8 cellular contexts compared by ENCODE assay signal in the genomic region with DNA sequence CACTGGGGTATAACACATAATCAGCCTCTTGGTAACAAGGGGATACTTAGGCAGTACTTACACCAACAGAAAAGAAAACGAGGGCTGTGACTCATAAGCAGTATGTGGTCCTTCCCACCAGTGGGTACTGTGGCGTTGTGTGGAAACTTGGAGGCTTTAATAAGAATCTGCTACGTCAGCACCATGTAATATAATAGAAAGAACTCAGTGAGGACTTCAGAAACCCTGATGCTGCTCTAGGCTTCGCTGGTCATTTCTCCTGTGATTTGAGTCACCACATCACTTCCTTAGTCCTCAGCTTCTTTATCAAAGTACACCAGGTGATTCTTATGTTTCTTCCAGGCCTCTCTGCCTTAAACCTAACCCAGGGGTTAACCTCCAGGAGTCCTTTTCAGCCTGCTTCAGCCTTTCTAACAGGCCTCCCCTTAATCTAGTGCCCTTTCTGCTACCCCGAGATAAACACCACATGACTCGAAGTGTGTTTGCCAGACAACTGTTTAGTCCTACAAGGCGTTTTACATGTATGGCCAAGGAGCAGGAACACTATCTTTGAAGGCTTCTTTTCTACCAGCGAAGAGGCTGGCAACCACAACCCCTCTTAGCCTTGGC.
DNase-seq lines count a peak whose midpoint lies in the region; ATAC-seq, FAIRE-seq and TF ChIP-seq lines count a peak whose summit lies in the region.

No MANE protein-coding gene starts in this region.

- CTCF ChIA-PET in HepG2 (lab: Yijun Ruan, JAX; ENCODE audit: low intra/inter-chr PET ratio, low total read pairs): no interaction called here

- H3K27me3 ChIP-seq in H9 (ENCODE audit: insufficient read depth, low read length) (no peaks in the 10 kb centered on the region), Peyer's patch (no peaks in the 10 kb centered on the region), HepG2 (ENCODE audit: control insufficient read depth in 1 of 2, insufficient read depth in 2 of 2, low read length in 2 of 2) (no peaks in the 10 kb centered on the region)

- WGBS in H9 (ENCODE audit: extremely low coverage, insufficient read length, low lambda C conversion rate): no CpG with 5 or more reads among the region's 8 CpGs
- WGBS in HepG2 (ENCODE audit: low lambda C conversion rate): 60% methylated on average over 8 of the region's 8 CpGs

- H3K4me1 ChIP-seq in H9 (ENCODE audit: insufficient read depth, low read length) (peaks cover 4% of the 10 kb centered on the region; the same call in 1 of the 2 replicates), Peyer's patch (peaks cover 0 to 19% (median 14%) of the 10 kb centered on the region in 4 donors), HepG2 (ENCODE audit: insufficient read depth, low read length) (no peaks in the 10 kb centered on the region)

- H4K8ac ChIP-seq in H9 (replicated peaks; ENCODE audit: insufficient read length, low read depth, low read length): no peak overlapping the region

- H2AK5ac ChIP-seq in H9 (ENCODE audit: insufficient read length, low read length): no peak overlapping the region

- H2AFZ ChIP-seq in H9 (ENCODE audit: low read length): no peak overlapping the region
- H2AFZ ChIP-seq in HepG2 (ENCODE audit: low read length): no peak overlapping the region

- peaks cover 21 to 25% of the 10 kb centered on the region in 2 experiments for H3K4me1 Mint-ChIP-seq in H9
- peaks cover 86% of the 10 kb centered on the region for H3K4me1 Mint-ChIP-seq in stimulated activated effector memory CD8-positive, alpha-beta T cell treated with anti-CD3 and anti-CD28 coated beads, Interleukin-12 subunit alpha, Interleukin-12 subunit beta, amount 100 ng/mL, for 72 hours
- H3K4me1 Mint-ChIP-seq in progenitor cell of endocrine pancreas (ENCODE audit: low read depth): peaks cover 16% of the 10 kb centered on the region

- no peak overlapping the region for H2BK5ac ChIP-seq in H9 (ENCODE audit: insufficient read length, low read length)

- TF ChIP-seq POLR2A in Peyer's patch (IDR thresholded peaks at IDR 0.05) (no peak), HepG2 (IDR thresholded peaks at IDR 0.05; ENCODE audit: insufficient read depth in 1 of 2, low read depth in 2 of 2, low read length in 2 of 2) (no peak)

- no peak overlapping the region for H3K4me3 ChIP-seq in Peyer's patch
- H3K4me3 ChIP-seq in HepG2 (replicated peaks in 1 of 3; ENCODE audit: insufficient read depth in 1 of 3, low read depth in 2 of 3, low read length in 3 of 3): no peak overlapping the region

- no peak overlapping the region for H3K4ac ChIP-seq in H9 (ENCODE audit: low read depth, low read length)

- no peak overlapping the region for H3T11ph ChIP-seq in H9 (ENCODE audit: low read length)

- TF ChIP-seq CTCF in GM10266 (IDR thresholded peaks at IDR 0.05; ENCODE audit: control insufficient read depth, insufficient read depth, low read depth, missing control alignments): peak; percentile 1
- TF ChIP-seq CTCF in H9 (conservative IDR thresholded peaks at IDR 0.05): no peak
- peak in 1 of 6 experiments; percentile 25 for TF ChIP-seq CTCF in Peyer's patch (IDR thresholded peaks at IDR 0.05)
- TF ChIP-seq CTCF in HepG2 (CRISPR knock-in tag; IDR thresholded peaks at IDR 0.05): no peak
- TF ChIP-seq CTCF in progenitor cell of endocrine pancreas (IDR thresholded peaks at IDR 0.05; ENCODE audit: unreplicated experiment): no peak

- H3K27ac ChIP-seq in H9 (ENCODE audit: insufficient read length, low read depth, low read length) (no peak overlapping the region), Peyer's patch (peak overlapping the region; percentile 55 to 79 (median 70)), HepG2 (ENCODE audit: extremely low read length, insufficient read depth, low read length) (no peak overlapping the region)

- H3K36me3 ChIP-seq in Peyer's patch: no peaks in the 10 kb centered on the region
- H3K36me3 ChIP-seq in HepG2 (replicated peaks in 1 of 2; ENCODE audit: control insufficient read depth in 1 of 2, insufficient read depth in 2 of 2, low read length in 2 of 2): no peaks in the 10 kb centered on the region

- H4K20me1 ChIP-seq in H9 (ENCODE audit: control insufficient read depth, insufficient read depth, insufficient read length) (no peaks in the 10 kb centered on the region), HepG2 (ENCODE audit: insufficient read depth, low read length) (no peaks in the 10 kb centered on the region)

- no peaks in the 10 kb centered on the region for H3K27me3 Mint-ChIP-seq in H9 (ENCODE audit: low read depth)
- H3K27me3 Mint-ChIP-seq in progenitor cell of endocrine pancreas: no peaks in the 10 kb centered on the region

- H2BK15ac ChIP-seq in H9 (ENCODE audit: low read depth, low read length): no peak overlapping the region

- in situ Hi-C loops in HepG2 (cut with HindIII; ENCODE audit: extremely low pct_ligation_motif_present, low pct_unique_long_range_greater_than_20kb): no loop called here

- H2BK120ac ChIP-seq in H9 (ENCODE audit: low read depth, low read length, poor library complexity, severe bottlenecking): no peak overlapping the region

- no peak for TF ChIP-seq EP300 in HepG2 (IDR thresholded peaks at IDR 0.05; ENCODE audit: low read depth in 2 of 2, low read length in 2 of 2)
- TF ChIP-seq EP300 in HepG2 (CRISPR knock-in tag; IDR thresholded peaks at IDR 0.05; ENCODE audit: borderline replicate concordance): no peak

- no peak for FAIRE-seq in HepG2 (lab: Jason Lieb, UNC)

- H3K23me2 ChIP-seq in H9 (ENCODE audit: insufficient read length, low read depth, low read length, poor library complexity, severe bottlenecking): no peaks in the 10 kb centered on the region

- H3K79me2 ChIP-seq in H9 (ENCODE audit: insufficient read depth, low read length): no peaks in the 10 kb centered on the region
- no peaks in the 10 kb centered on the region for H3K79me2 ChIP-seq in HepG2 (ENCODE audit: insufficient read depth, low read length)

- no TSS peak for BruUV-seq in HepG2 (replicated peaks; lab: Mats Ljungman, UMichigan)

- H3K4me2 ChIP-seq in H9 (ENCODE audit: insufficient read depth, insufficient read length, low read length): no peak overlapping the region
- H3K4me2 ChIP-seq in HepG2 (ENCODE audit: low read depth, low read length): no peak overlapping the region

- no peak overlapping the region for H2BK12ac ChIP-seq in H9 (ENCODE audit: insufficient read length, low read depth, low read length)

- H3K9ac ChIP-seq in H9 (ENCODE audit: extremely low read depth, insufficient read length, low read length): no peak overlapping the region
- no peak overlapping the region for H3K9ac ChIP-seq in HepG2 (ENCODE audit: insufficient read depth, low read depth, low read length)

- no peak overlapping the region for H3K14ac ChIP-seq in H9 (ENCODE audit: insufficient read depth, low read length)

- H3K27ac Mint-ChIP-seq in H9 (peak overlapping the region in 2 of 3 experiments; percentile 6 to 17; a peak in 2 of 7 replicates), progenitor cell of endocrine pancreas (no peak overlapping the region)
- H3K27ac Mint-ChIP-seq in stimulated activated effector memory CD8-positive, alpha-beta T cell treated with anti-CD3 and anti-CD28 coated beads, Interleukin-12 subunit alpha, Interleukin-12 subunit beta, amount 100 ng/mL, for 72 hours: peak overlapping the region; percentile 95

- no peak for TF ChIP-seq RAD21 in HepG2 (CRISPR knock-in tag; IDR thresholded peaks at IDR 0.05)

- H3K9me3 Mint-ChIP-seq in H9 (no peaks in the 10 kb centered on the region), progenitor cell of endocrine pancreas (ENCODE audit: low read depth) (no peaks in the 10 kb centered on the region)
- H3K9me3 Mint-ChIP-seq in stimulated activated effector memory CD8-positive, alpha-beta T cell treated with anti-CD3 and anti-CD28 coated beads, Interleukin-12 subunit alpha, Interleukin-12 subunit beta, amount 100 ng/mL, for 72 hours: no peaks in the 10 kb centered on the region

- H3K18ac ChIP-seq in H9 (ENCODE audit: insufficient read length, low read depth, low read length): no peak overlapping the region

- no peaks in the 10 kb centered on the region for H3K79me1 ChIP-seq in H9 (ENCODE audit: insufficient read depth, low read depth, low read length, poor library complexity, severe bottlenecking)

- H3K9me3 ChIP-seq in H9 (ENCODE audit: control insufficient read depth, low read depth, low read length) (no peaks in the 10 kb centered on the region), Peyer's patch (no peaks in the 10 kb centered on the region), HepG2 (ENCODE audit: low read length) (no peaks in the 10 kb centered on the region)

- H2BK20ac ChIP-seq in H9 (ENCODE audit: low read depth, low read length, poor library complexity, severe bottlenecking): no peak overlapping the region

- H3K36me3 Mint-ChIP-seq in H9 (ENCODE audit: insufficient read depth in 1 of 3, low read depth in 3 of 3) (no peaks in the 10 kb centered on the region), progenitor cell of endocrine pancreas (ENCODE audit: insufficient read depth) (peaks cover 5% of the 10 kb centered on the region)
- H3K36me3 Mint-ChIP-seq in stimulated activated effector memory CD8-positive, alpha-beta T cell treated with anti-CD3 and anti-CD28 coated beads, Interleukin-12 subunit alpha, Interleukin-12 subunit beta, amount 100 ng/mL, for 72 hours: peaks cover 94% of the 10 kb centered on the region

- peak; percentile 38 for DNase-seq in GM10266 (ENCODE audit: extremely low spot score)
- no peak for DNase-seq in H9
- peak in 1 of 3 donors; percentile 80 for DNase-seq in Peyer's patch
- DNase-seq in amniotic epithelial cell (ENCODE audit: low read depth): peak; percentile 97
- DNase-seq in HepG2 (ENCODE audit: low spot score): no peak
- DNase-seq in stimulated activated effector memory CD8-positive, alpha-beta T cell treated with anti-CD3 and anti-CD28 coated beads, Interleukin-12 subunit alpha, Interleukin-12 subunit beta, amount 100 ng/mL, for 72 hours (ENCODE audit: low spot score in 2 of 2): peak; percentile 56 to 89
- no peak for DNase-seq in iPS-NIHi11 (ENCODE audit: low spot score)
- DNase-seq in progenitor cell of endocrine pancreas (ENCODE audit: low spot score, unreplicated experiment): no peak

- H3K23ac ChIP-seq in H9 (ENCODE audit: insufficient read length, low read depth, low read length): no peak overlapping the region

- H3K4me3 Mint-ChIP-seq in H9 (no peak overlapping the region), progenitor cell of endocrine pancreas (ENCODE audit: low read depth) (no peak overlapping the region)
- peak overlapping the region; percentile 62 for H3K4me3 Mint-ChIP-seq in stimulated activated effector memory CD8-positive, alpha-beta T cell treated with anti-CD3 and anti-CD28 coated beads, Interleukin-12 subunit alpha, Interleukin-12 subunit beta, amount 100 ng/mL, for 72 hours

- no peak overlapping the region for H4K5ac ChIP-seq in H9 (ENCODE audit: insufficient read length, low read depth, low read length)

- no peak overlapping the region for H4K91ac ChIP-seq in H9 (ENCODE audit: insufficient read length, low read depth, low read length)

- POLR2A ChIA-PET in HepG2 (lab: Yijun Ruan, JAX): no interaction called here

- no peak overlapping the region for H3K56ac ChIP-seq in H9 (ENCODE audit: insufficient read length, low read depth, low read length)

- intact Hi-C loops in HepG2 (cut with micrococcal nuclease; ENCODE audit: unreplicated experiment): no loop called here

- no peak for ATAC-seq in HepG2
- ATAC-seq in stimulated activated effector memory CD8-positive, alpha-beta T cell treated with anti-CD3 and anti-CD28 coated beads, Interleukin-12 subunit alpha, Interleukin-12 subunit beta, amount 100 ng/mL, for 72 hours: peak; percentile 87

TF ChIP-seq in HepG2, 621 proteins besides CTCF, POLR2A, EP300 and RAD21 (continues in another document):
- no peak for TF ChIP-seq JUN (CRISPR knock-in tag; IDR thresholded peaks at IDR 0.05)

Comparison
In these comparisons a context has a peak if more than half of its experiments do, and no peak if none do; other contexts are left out.
1. DNase-seq: peak in GM10266 (single experiment), amniotic epithelial cell (single experiment) and stimulated activated effector memory CD8-positive, alpha-beta T cell treated with anti-CD3 and anti-CD28 coated beads, Interleukin-12 subunit alpha, Interleukin-12 subunit beta, amount 100 ng/mL, for 72 hours (2 of 2); none in H9 (single experiment), HepG2 (single experiment), iPS-NIHi11 (single experiment) and progenitor cell of endocrine pancreas (single experiment).
2. H3K27ac ChIP-seq: peak in Peyer's patch (4 of 4); none in H9 (single experiment) and HepG2 (single experiment).